ENCODE assay signal across 10 cellular contexts in genomic region chr3:63914312-63914711, GRCh38. TPM values are rescaled to one million over a fixed set of nuclear protein-coding genes. Genes with fewer than 3 reads are reported as not detected.
A peak's percentile ranks its signal among the peaks of the same experiment; 100 is the strongest.
DNase-seq lines count a peak whose midpoint lies in the region; ATAC-seq, FAIRE-seq and TF ChIP-seq lines count a peak whose summit lies in the region.
"Had no signal": no experiment of that assay in that cellular context is flagged by ENCODE, and none has a peak within 500 bp of the region (broad histone marks: within the 10 kb centered on the region; RNA-seq: fewer than 3 reads in every experiment).

No MANE protein-coding gene starts in this region.

- no peak for TF ChIP-seq POLR2A in stomach (IDR thresholded peaks at IDR 0.05)

- no peak overlapping the region for H3K27ac Mint-ChIP-seq in T-helper 2 cell treated with Interferon-gamma antibody and Interleukin-4, amounts not matched to agents 5 μg/mL and 100 μg/mL, for 36 hours
- no peak overlapping the region for H3K27ac Mint-ChIP-seq in activated T-helper 17 cell treated with anti-CD3 and anti-CD28 coated beads, Interleukin-2, amount 50 U/mL, for 72 hours
- H3K27ac Mint-ChIP-seq in glutamatergic neuron (ENCODE audit: unreplicated experiment): no peak overlapping the region

- no peak overlapping the region for H2AFZ ChIP-seq in keratinocyte (ENCODE audit: control insufficient read depth, low read length)

- H3K27ac ChIP-seq in keratinocyte (ENCODE audit: control insufficient read depth, insufficient read depth, low read length): peak overlapping the region; percentile 73
- peak overlapping the region; percentile 58 to 100 (median 96) for H3K27ac ChIP-seq in stomach

- peaks cover 46% of the 10 kb centered on the region for H3K36me3 Mint-ChIP-seq in T-helper 2 cell treated with Interferon-gamma antibody and Interleukin-4, amounts not matched to agents 5 μg/mL and 100 μg/mL, for 36 hours (ENCODE audit: low read depth)
- H3K36me3 Mint-ChIP-seq in activated T-helper 17 cell treated with anti-CD3 and anti-CD28 coated beads, Interleukin-2, amount 50 U/mL, for 72 hours (ENCODE audit: low read depth): peaks cover 64% of the 10 kb centered on the region
- H3K36me3 Mint-ChIP-seq in glutamatergic neuron (ENCODE audit: unreplicated experiment): no peaks in the 10 kb centered on the region

- H3K4me3 ChIP-seq in keratinocyte (ENCODE audit: control insufficient read depth in 2 of 3, extremely low read depth in 1 of 3, insufficient read depth in 2 of 3, low read depth in 1 of 3, low read length in 3 of 3) (peak overlapping the region in 2 of 3 experiments; percentile 30 to 73), stomach (peak overlapping the region in 3 of 4 donors; percentile 56 to 70 (median 67))

- peak overlapping the region; percentile 90 for H3K4me2 ChIP-seq in keratinocyte (ENCODE audit: control insufficient read depth, extremely low read depth, insufficient read depth, low read depth, low read length)

- H3K4me3 Mint-ChIP-seq in T-helper 2 cell treated with Interferon-gamma antibody and Interleukin-4, amounts not matched to agents 5 μg/mL and 100 μg/mL, for 36 hours: peak overlapping the region; percentile 90
- peak overlapping the region; percentile 83 for H3K4me3 Mint-ChIP-seq in activated T-helper 17 cell treated with anti-CD3 and anti-CD28 coated beads, Interleukin-2, amount 50 U/mL, for 72 hours
- no peak overlapping the region for H3K4me3 Mint-ChIP-seq in glutamatergic neuron (ENCODE audit: unreplicated experiment)

- peak overlapping the region; percentile 80 for H3K9ac ChIP-seq in keratinocyte (ENCODE audit: control insufficient read depth, extremely low read depth, insufficient read depth, low read length)

- no peak for DNase-seq in T-helper 2 cell treated with Interferon-gamma antibody and Interleukin-4, amounts not matched to agents 5 μg/mL and 100 μg/mL, for 36 hours (ENCODE audit: low spot score)
- no peak for DNase-seq in T-helper 2 cell
- DNase-seq in keratinocyte (ENCODE audit: low read depth, low spot score): no peak
- peak; percentile 68 for DNase-seq in stomach
- DNase-seq in NCI-H524 treated with DMSO at 0.1 percent for 48 hours (lab: John Stamatoyannopoulos, UW): no peak
- DNase-seq in glutamatergic neuron: no peak
- DNase-seq: BE2C, mesendoderm had no signal

- no peaks in the 10 kb centered on the region for H3K27me3 Mint-ChIP-seq in T-helper 2 cell treated with Interferon-gamma antibody and Interleukin-4, amounts not matched to agents 5 μg/mL and 100 μg/mL, for 36 hours (ENCODE audit: low read depth)
- no peaks in the 10 kb centered on the region for H3K27me3 Mint-ChIP-seq in activated T-helper 17 cell treated with anti-CD3 and anti-CD28 coated beads, Interleukin-2, amount 50 U/mL, for 72 hours
- H3K27me3 Mint-ChIP-seq in glutamatergic neuron (ENCODE audit: unreplicated experiment): peaks cover 11% of the 10 kb centered on the region

- no peak for FAIRE-seq in keratinocyte (lab: Jason Lieb, UNC)

- H3K9me1 ChIP-seq in keratinocyte (ENCODE audit: control insufficient read depth, extremely low read depth, insufficient read depth, low read length): no peaks in the 10 kb centered on the region

- H3K27me3 ChIP-seq in keratinocyte (ENCODE audit: control insufficient read depth, extremely low read depth, insufficient read depth, low read length) (no peaks in the 10 kb centered on the region), stomach (no peaks in the 10 kb centered on the region)
- H3K27me3 ChIP-seq: BE2C had no signal

- TF ChIP-seq CTCF in keratinocyte (optimal IDR thresholded peaks at IDR 0.05 in 1 of 3, IDR thresholded peaks at IDR 0.05 in 1 of 3, conservative IDR thresholded peaks at IDR 0.05 in 1 of 3; ENCODE audit: extremely low read depth in 1 of 3, insufficient read depth in 2 of 3, low read length in 3 of 3) (no peak), stomach (IDR thresholded peaks at IDR 0.05) (no peak), glutamatergic neuron (IDR thresholded peaks at IDR 0.05; ENCODE audit: partially characterized antibody, unreplicated experiment) (no peak)

- 24 to 37% (median 30%) methylated on average over 5 of the region's 5 CpGs for WGBS in stomach, 5 donors

- peaks cover 24% of the 10 kb centered on the region for H3K4me1 ChIP-seq in keratinocyte (ENCODE audit: control insufficient read depth, extremely low read depth, insufficient read depth, low read length)
- H3K4me1 ChIP-seq in stomach: peaks cover 16 to 48% (median 41%) of the 10 kb centered on the region in 4 donors

- no peaks in the 10 kb centered on the region for H3K9me3 Mint-ChIP-seq in T-helper 2 cell treated with Interferon-gamma antibody and Interleukin-4, amounts not matched to agents 5 μg/mL and 100 μg/mL, for 36 hours
- H3K9me3 Mint-ChIP-seq in activated T-helper 17 cell treated with anti-CD3 and anti-CD28 coated beads, Interleukin-2, amount 50 U/mL, for 72 hours: no peaks in the 10 kb centered on the region
- H3K9me3 Mint-ChIP-seq in glutamatergic neuron (ENCODE audit: unreplicated experiment): peaks cover 5% of the 10 kb centered on the region

- TF ChIP-seq EP300 in stomach (IDR thresholded peaks at IDR 0.05): no peak

- no peaks in the 10 kb centered on the region for H3K9me3 ChIP-seq in keratinocyte (ENCODE audit: control insufficient read depth, low read depth, low read length)
- no peaks in the 10 kb centered on the region for H3K9me3 ChIP-seq in stomach
- H3K9me3 ChIP-seq: BE2C had no signal

- dilution Hi-C loops in keratinocyte (cut with MboI; ENCODE audit: extremely low pct_ligation_motif_present, low sequenced_read_pairs): no loop called here

- peaks cover 3% of the 10 kb centered on the region for H4K20me1 ChIP-seq in keratinocyte (ENCODE audit: control insufficient read depth, extremely low read depth, insufficient read depth, low read length)

- peaks cover 41% of the 10 kb centered on the region for H3K4me1 Mint-ChIP-seq in T-helper 2 cell treated with Interferon-gamma antibody and Interleukin-4, amounts not matched to agents 5 μg/mL and 100 μg/mL, for 36 hours (ENCODE audit: low read depth)
- peaks cover 32% of the 10 kb centered on the region for H3K4me1 Mint-ChIP-seq in activated T-helper 17 cell treated with anti-CD3 and anti-CD28 coated beads, Interleukin-2, amount 50 U/mL, for 72 hours
- peaks cover 3% of the 10 kb centered on the region for H3K4me1 Mint-ChIP-seq in glutamatergic neuron (ENCODE audit: low read depth, unreplicated experiment)

- intact Hi-C loops in stomach (cut with DNase I; ENCODE audit: low total_unique reads): loop anchor here (10.0 kb wide), 1 partner anchor 80 kb away; no protein-coding TSS in a partner anchor

- H3K36me3 ChIP-seq in keratinocyte (ENCODE audit: control insufficient read depth in 2 of 2, extremely low read depth in 1 of 2, insufficient read depth in 2 of 2, low read length in 2 of 2): peaks cover 11 to 13% of the 10 kb centered on the region in 2 experiments
- H3K36me3 ChIP-seq in stomach: peaks cover 15 to 40% (median 37%) of the 10 kb centered on the region in 4 donors

- peaks cover 27% of the 10 kb centered on the region for H3K79me2 ChIP-seq in keratinocyte (ENCODE audit: control insufficient read depth, insufficient read depth, low read length)

- ATAC-seq in activated T-helper 17 cell treated with anti-CD3 and anti-CD28 coated beads, Interleukin-2, amount 50 U/mL, for 72 hours (replicated peaks): no peak
- ATAC-seq in GM21381 (IDR thresholded peaks at IDR 0.05; ENCODE audit: unreplicated experiment): no peak

RNA-seq across cellular contexts. Expression of gene SCAANT1, which starts 2.1 kb away (rescaled TPM):
- total RNA-seq in activated T-helper 17 cell treated with anti-CD3 and anti-CD28 coated beads, Interleukin-2, amount 50 U/mL, for 72 hours: 1 to 10 TPM in 1 of 2 donors, not detected in 1; 2.4 TPM
- polyA plus RNA-seq in keratinocyte (not detected in 3 replicates), stomach (not detected)
- polyA plus RNA-seq in keratinocyte (2011; ENCODE audit: low read depth): not detected
- not detected in 2 replicates for polyA plus RNA-seq in keratinocyte (2011; cell fraction: cytosol; rRNA removed)
- polyA plus RNA-seq in keratinocyte (2011; cell fraction: nucleus; rRNA removed): not detected in 2 replicates
- polyA plus RNA-seq in keratinocyte (2012; ENCODE audit: low replicate concordance): not detected in 2 replicates
- polyA minus RNA-seq in keratinocyte: not detected in 3 replicates
- not detected for polyA minus RNA-seq in keratinocyte (2011; cell fraction: cytosol; rRNA and poly(A)+ RNA removed)
- not detected in 2 replicates for polyA minus RNA-seq in keratinocyte (2011; cell fraction: nucleus; rRNA and poly(A)+ RNA removed)
- total RNA-seq in stomach (not detected), glutamatergic neuron (ENCODE audit: unreplicated experiment) (not detected)

RNA-seq across cellular contexts. Expression of gene ATXN7, which starts 50.6 kb away (rescaled TPM):
- total RNA-seq in activated T-helper 17 cell treated with anti-CD3 and anti-CD28 coated beads, Interleukin-2, amount 50 U/mL, for 72 hours: 10 to 100 TPM; 38.6 to 50.2 TPM
- 8.5 to 12.1 TPM (median 8.8 TPM) in 3 replicates for polyA plus RNA-seq in keratinocyte
- 5.7 TPM for polyA plus RNA-seq in keratinocyte (2011; ENCODE audit: low read depth)
- 4.2 and 8.6 TPM in 2 replicates for polyA plus RNA-seq in keratinocyte (2011; cell fraction: cytosol; rRNA removed)
- 43.4 and 47.9 TPM in 2 replicates for polyA plus RNA-seq in keratinocyte (2011; cell fraction: nucleus; rRNA removed)
- 4.8 and 5.6 TPM in 2 replicates for polyA plus RNA-seq in keratinocyte (2012; ENCODE audit: low replicate concordance)
- 49.2 to 86.3 TPM (median 58.0 TPM) in 3 replicates for polyA minus RNA-seq in keratinocyte
- polyA minus RNA-seq in keratinocyte (2011; cell fraction: cytosol; rRNA and poly(A)+ RNA removed): 14.0 TPM
- polyA minus RNA-seq in keratinocyte (2011; cell fraction: nucleus; rRNA and poly(A)+ RNA removed): 54.4 and 101 TPM in 2 replicates
- 100 to 1,000 TPM in 1 of 5 donors, 10 to 100 TPM in 4; 27.2 to 333 (median 50.9) TPM for total RNA-seq in stomach
- 1 to 10 TPM; 2.1 to 4.6 (median 2.3) TPM for polyA plus RNA-seq in stomach
- total RNA-seq in glutamatergic neuron (ENCODE audit: unreplicated experiment): 22.1 TPM

RNA-seq across cellular contexts. Expression of gene THOC7, which starts 50.7 kb away (rescaled TPM):
- total RNA-seq in activated T-helper 17 cell treated with anti-CD3 and anti-CD28 coated beads, Interleukin-2, amount 50 U/mL, for 72 hours: 10 to 100 TPM; 40.9 to 64.2 TPM
- polyA plus RNA-seq in keratinocyte (64.3 to 131 TPM (median 85.5 TPM) in 3 replicates), stomach (100 to 1,000 TPM in 2 of 3 donors, 10 to 100 TPM in 1; 88.9 to 115 (median 113) TPM)
- polyA plus RNA-seq in keratinocyte (2011; ENCODE audit: low read depth): 164 TPM
- polyA plus RNA-seq in keratinocyte (2011; cell fraction: cytosol; rRNA removed): 82.4 and 168 TPM in 2 replicates
- polyA plus RNA-seq in keratinocyte (2011; cell fraction: nucleus; rRNA removed): 25.2 and 35.1 TPM in 2 replicates
- 69.9 and 115 TPM in 2 replicates for polyA plus RNA-seq in keratinocyte (2012; ENCODE audit: low replicate concordance)
- 3.8 to 36.5 TPM (median 10.1 TPM) in 3 replicates for polyA minus RNA-seq in keratinocyte
- polyA minus RNA-seq in keratinocyte (2011; cell fraction: cytosol; rRNA and poly(A)+ RNA removed): 27.4 TPM
- polyA minus RNA-seq in keratinocyte (2011; cell fraction: nucleus; rRNA and poly(A)+ RNA removed): 3.9 and 7.2 TPM in 2 replicates
- total RNA-seq in stomach (100 to 1,000 TPM in 1 of 5 donors, 10 to 100 TPM in 4; 27.8 to 189 (median 49.6) TPM), glutamatergic neuron (ENCODE audit: unreplicated experiment) (43.3 TPM)
